1 cellular context compared by ENCODE assay signal in the genomic region with DNA sequence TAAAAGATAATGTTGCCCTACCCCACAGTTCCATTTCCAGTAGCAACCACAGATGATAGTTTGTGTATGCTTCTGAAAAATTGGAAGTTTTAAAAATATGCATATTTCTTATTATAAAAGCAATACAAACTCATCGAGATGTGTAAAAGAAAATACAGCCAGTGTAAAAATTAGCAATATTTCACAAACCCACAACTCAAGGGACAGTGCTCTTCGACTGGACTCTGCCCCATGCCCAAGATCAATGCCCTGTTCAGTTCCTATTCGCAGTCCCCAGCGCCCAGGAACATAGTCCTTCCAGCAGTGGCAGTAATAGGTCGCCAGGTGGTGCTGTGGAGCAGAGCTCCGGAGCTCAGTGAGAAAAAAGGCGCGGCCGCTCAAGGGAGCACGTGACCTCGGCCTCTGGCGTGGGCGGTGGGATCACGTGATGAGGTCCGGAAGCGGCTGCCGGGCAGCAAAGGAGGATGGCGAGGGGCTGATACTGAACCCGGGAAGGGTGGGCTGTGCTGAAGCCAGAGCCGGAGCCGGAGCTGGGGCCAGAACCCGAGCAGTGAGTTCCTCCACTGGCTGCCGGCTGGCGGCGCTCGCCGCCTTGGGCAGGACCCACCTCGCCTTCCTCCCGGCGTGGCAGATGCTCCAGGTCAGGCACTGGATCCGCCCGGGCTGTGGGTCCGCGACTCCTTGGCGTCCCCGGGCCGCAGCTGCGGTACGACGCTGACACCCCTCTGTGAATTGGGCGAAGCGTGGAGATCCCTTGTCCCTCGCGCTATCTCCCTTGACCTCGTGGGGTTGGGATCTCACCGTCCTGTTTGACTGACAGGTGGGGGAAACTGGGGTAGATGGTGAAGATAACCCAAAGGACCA.
A peak's percentile ranks its signal among the peaks of the same experiment; 100 is the strongest.
TF ChIP-seq lines count a peak whose summit lies in the region.

A gene (plus strand): TSS at position 430 of the 864 bp plus-strand sequence. CDS start 11,190 bp downstream, outside the sequence.

TF ChIP-seq in K562, 482 proteins besides CTCF, POLR2A, EP300 and RAD21 (continued from another document and continues in another):
- TF ChIP-seq ZZZ3 (IDR thresholded peaks at IDR 0.05) (no peak), TRIM28 (IDR thresholded peaks at IDR 0.05) (no peak), U2AF1 (optimal IDR thresholded peaks at IDR 0.05; ENCODE audit: low read depth, low read length) (no peak), ZBED1 (IDR thresholded peaks at IDR 0.05) (no peak), GATA2 (CRISPR knock-in tag; IDR thresholded peaks at IDR 0.05) (peak; percentile 85), KDM2B (CRISPR knock-in tag; IDR thresholded peaks at IDR 0.05) (no peak), EGR1 (conservative IDR thresholded peaks at IDR 0.05) (peak; percentile 100), FOXK2 (conservative IDR thresholded peaks at IDR 0.05 in 1 of 2, IDR thresholded peaks at IDR 0.05 in 1 of 2; ENCODE audit: low read depth in 2 of 2) (peak; percentile 27 to 87; a peak in 3 of 4 replicates), HSF4 (CRISPR knock-in tag; IDR thresholded peaks at IDR 0.05; ENCODE audit: borderline replicate concordance) (0 out of 2 replicates have a peak, but pooled peaks have one; percentile 41), SAP30 (IDR thresholded peaks at IDR 0.05; ENCODE audit: borderline replicate concordance, insufficient read depth, low read depth, low read length, poor library complexity, severe bottlenecking) (peak; percentile 97), PHB (CRISPR knock-in tag; IDR thresholded peaks at IDR 0.05) (no peak), NR4A1 (CRISPR knock-in tag; IDR thresholded peaks at IDR 0.05) (no peak), NR4A1 (tag; IDR thresholded peaks at IDR 0.05) (peak; percentile 33; the same call in 1 of the 2 replicates), ZKSCAN8 (CRISPR knock-in tag; IDR thresholded peaks at IDR 0.05) (no peak), FIP1L1 (IDR thresholded peaks at IDR 0.05; ENCODE audit: low read depth, low read length, poor library complexity, severe bottlenecking) (no peak), CHD4 (IDR thresholded peaks at IDR 0.05; ENCODE audit: insufficient read depth, insufficient replicate concordance, low read depth, low read length, poor library complexity, severe bottlenecking) (no peak), SMAD1 (IDR thresholded peaks at IDR 0.05; ENCODE audit: low read depth, low read length, partially characterized antibody) (no peak)
- TF ChIP-seq, protein P1, sequence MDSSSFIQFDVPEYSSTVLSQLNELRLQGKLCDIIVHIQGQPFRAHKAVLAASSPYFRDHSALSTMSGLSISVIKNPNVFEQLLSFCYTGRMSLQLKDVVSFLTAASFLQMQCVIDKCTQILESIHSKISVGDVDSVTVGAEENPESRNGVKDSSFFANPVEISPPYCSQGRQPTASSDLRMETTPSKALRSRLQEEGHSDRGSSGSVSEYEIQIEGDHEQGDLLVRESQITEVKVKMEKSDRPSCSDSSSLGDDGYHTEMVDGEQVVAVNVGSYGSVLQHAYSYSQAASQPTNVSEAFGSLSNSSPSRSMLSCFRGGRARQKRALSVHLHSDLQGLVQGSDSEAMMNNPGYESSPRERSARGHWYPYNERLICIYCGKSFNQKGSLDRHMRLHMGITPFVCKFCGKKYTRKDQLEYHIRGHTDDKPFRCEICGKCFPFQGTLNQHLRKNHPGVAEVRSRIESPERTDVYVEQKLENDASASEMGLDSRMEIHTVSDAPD (CRISPR knock-in tag; IDR thresholded peaks at IDR 0.05), result no peak
- TF ChIP-seq, protein P2, sequence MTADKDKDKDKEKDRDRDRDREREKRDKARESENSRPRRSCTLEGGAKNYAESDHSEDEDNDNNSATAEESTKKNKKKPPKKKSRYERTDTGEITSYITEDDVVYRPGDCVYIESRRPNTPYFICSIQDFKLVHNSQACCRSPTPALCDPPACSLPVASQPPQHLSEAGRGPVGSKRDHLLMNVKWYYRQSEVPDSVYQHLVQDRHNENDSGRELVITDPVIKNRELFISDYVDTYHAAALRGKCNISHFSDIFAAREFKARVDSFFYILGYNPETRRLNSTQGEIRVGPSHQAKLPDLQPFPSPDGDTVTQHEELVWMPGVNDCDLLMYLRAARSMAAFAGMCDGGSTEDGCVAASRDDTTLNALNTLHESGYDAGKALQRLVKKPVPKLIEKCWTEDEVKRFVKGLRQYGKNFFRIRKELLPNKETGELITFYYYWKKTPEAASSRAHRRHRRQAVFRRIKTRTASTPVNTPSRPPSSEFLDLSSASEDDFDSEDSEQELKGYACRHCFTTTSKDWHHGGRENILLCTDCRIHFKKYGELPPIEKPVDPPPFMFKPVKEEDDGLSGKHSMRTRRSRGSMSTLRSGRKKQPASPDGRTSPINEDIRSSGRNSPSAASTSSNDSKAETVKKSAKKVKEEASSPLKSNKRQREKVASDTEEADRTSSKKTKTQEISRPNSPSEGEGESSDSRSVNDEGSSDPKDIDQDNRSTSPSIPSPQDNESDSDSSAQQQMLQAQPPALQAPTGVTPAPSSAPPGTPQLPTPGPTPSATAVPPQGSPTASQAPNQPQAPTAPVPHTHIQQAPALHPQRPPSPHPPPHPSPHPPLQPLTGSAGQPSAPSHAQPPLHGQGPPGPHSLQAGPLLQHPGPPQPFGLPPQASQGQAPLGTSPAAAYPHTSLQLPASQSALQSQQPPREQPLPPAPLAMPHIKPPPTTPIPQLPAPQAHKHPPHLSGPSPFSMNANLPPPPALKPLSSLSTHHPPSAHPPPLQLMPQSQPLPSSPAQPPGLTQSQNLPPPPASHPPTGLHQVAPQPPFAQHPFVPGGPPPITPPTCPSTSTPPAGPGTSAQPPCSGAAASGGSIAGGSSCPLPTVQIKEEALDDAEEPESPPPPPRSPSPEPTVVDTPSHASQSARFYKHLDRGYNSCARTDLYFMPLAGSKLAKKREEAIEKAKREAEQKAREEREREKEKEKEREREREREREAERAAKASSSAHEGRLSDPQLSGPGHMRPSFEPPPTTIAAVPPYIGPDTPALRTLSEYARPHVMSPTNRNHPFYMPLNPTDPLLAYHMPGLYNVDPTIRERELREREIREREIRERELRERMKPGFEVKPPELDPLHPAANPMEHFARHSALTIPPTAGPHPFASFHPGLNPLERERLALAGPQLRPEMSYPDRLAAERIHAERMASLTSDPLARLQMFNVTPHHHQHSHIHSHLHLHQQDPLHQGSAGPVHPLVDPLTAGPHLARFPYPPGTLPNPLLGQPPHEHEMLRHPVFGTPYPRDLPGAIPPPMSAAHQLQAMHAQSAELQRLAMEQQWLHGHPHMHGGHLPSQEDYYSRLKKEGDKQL (CRISPR knock-in tag; IDR thresholded peaks at IDR 0.05; ENCODE audit: borderline replicate concordance), result no peak
- TF ChIP-seq, protein P3, sequence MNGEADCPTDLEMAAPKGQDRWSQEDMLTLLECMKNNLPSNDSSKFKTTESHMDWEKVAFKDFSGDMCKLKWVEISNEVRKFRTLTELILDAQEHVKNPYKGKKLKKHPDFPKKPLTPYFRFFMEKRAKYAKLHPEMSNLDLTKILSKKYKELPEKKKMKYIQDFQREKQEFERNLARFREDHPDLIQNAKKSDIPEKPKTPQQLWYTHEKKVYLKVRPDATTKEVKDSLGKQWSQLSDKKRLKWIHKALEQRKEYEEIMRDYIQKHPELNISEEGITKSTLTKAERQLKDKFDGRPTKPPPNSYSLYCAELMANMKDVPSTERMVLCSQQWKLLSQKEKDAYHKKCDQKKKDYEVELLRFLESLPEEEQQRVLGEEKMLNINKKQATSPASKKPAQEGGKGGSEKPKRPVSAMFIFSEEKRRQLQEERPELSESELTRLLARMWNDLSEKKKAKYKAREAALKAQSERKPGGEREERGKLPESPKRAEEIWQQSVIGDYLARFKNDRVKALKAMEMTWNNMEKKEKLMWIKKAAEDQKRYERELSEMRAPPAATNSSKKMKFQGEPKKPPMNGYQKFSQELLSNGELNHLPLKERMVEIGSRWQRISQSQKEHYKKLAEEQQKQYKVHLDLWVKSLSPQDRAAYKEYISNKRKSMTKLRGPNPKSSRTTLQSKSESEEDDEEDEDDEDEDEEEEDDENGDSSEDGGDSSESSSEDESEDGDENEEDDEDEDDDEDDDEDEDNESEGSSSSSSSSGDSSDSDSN (IDR thresholded peaks at IDR 0.05; ENCODE audit: borderline replicate concordance in 1 of 2, low read depth in 2 of 2, low read length in 2 of 2), result 0 out of 4 replicates have a peak, but pooled peaks of 1 of the 2 experiments have one; percentile 47
- TF ChIP-seq, protein P4, sequence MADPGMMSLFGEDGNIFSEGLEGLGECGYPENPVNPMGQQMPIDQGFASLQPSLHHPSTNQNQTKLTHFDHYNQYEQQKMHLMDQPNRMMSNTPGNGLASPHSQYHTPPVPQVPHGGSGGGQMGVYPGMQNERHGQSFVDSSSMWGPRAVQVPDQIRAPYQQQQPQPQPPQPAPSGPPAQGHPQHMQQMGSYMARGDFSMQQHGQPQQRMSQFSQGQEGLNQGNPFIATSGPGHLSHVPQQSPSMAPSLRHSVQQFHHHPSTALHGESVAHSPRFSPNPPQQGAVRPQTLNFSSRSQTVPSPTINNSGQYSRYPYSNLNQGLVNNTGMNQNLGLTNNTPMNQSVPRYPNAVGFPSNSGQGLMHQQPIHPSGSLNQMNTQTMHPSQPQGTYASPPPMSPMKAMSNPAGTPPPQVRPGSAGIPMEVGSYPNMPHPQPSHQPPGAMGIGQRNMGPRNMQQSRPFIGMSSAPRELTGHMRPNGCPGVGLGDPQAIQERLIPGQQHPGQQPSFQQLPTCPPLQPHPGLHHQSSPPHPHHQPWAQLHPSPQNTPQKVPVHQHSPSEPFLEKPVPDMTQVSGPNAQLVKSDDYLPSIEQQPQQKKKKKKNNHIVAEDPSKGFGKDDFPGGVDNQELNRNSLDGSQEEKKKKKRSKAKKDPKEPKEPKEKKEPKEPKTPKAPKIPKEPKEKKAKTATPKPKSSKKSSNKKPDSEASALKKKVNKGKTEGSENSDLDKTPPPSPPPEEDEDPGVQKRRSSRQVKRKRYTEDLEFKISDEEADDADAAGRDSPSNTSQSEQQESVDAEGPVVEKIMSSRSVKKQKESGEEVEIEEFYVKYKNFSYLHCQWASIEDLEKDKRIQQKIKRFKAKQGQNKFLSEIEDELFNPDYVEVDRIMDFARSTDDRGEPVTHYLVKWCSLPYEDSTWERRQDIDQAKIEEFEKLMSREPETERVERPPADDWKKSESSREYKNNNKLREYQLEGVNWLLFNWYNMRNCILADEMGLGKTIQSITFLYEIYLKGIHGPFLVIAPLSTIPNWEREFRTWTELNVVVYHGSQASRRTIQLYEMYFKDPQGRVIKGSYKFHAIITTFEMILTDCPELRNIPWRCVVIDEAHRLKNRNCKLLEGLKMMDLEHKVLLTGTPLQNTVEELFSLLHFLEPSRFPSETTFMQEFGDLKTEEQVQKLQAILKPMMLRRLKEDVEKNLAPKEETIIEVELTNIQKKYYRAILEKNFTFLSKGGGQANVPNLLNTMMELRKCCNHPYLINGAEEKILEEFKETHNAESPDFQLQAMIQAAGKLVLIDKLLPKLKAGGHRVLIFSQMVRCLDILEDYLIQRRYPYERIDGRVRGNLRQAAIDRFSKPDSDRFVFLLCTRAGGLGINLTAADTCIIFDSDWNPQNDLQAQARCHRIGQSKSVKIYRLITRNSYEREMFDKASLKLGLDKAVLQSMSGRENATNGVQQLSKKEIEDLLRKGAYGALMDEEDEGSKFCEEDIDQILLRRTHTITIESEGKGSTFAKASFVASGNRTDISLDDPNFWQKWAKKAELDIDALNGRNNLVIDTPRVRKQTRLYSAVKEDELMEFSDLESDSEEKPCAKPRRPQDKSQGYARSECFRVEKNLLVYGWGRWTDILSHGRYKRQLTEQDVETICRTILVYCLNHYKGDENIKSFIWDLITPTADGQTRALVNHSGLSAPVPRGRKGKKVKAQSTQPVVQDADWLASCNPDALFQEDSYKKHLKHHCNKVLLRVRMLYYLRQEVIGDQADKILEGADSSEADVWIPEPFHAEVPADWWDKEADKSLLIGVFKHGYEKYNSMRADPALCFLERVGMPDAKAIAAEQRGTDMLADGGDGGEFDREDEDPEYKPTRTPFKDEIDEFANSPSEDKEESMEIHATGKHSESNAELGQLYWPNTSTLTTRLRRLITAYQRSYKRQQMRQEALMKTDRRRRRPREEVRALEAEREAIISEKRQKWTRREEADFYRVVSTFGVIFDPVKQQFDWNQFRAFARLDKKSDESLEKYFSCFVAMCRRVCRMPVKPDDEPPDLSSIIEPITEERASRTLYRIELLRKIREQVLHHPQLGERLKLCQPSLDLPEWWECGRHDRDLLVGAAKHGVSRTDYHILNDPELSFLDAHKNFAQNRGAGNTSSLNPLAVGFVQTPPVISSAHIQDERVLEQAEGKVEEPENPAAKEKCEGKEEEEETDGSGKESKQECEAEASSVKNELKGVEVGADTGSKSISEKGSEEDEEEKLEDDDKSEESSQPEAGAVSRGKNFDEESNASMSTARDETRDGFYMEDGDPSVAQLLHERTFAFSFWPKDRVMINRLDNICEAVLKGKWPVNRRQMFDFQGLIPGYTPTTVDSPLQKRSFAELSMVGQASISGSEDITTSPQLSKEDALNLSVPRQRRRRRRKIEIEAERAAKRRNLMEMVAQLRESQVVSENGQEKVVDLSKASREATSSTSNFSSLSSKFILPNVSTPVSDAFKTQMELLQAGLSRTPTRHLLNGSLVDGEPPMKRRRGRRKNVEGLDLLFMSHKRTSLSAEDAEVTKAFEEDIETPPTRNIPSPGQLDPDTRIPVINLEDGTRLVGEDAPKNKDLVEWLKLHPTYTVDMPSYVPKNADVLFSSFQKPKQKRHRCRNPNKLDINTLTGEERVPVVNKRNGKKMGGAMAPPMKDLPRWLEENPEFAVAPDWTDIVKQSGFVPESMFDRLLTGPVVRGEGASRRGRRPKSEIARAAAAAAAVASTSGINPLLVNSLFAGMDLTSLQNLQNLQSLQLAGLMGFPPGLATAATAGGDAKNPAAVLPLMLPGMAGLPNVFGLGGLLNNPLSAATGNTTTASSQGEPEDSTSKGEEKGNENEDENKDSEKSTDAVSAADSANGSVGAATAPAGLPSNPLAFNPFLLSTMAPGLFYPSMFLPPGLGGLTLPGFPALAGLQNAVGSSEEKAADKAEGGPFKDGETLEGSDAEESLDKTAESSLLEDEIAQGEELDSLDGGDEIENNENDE (IDR thresholded peaks at IDR 0.05; ENCODE audit: low read depth, low read length), result no peak
